8 cellular contexts compared by ENCODE assay signal in the genomic region with DNA sequence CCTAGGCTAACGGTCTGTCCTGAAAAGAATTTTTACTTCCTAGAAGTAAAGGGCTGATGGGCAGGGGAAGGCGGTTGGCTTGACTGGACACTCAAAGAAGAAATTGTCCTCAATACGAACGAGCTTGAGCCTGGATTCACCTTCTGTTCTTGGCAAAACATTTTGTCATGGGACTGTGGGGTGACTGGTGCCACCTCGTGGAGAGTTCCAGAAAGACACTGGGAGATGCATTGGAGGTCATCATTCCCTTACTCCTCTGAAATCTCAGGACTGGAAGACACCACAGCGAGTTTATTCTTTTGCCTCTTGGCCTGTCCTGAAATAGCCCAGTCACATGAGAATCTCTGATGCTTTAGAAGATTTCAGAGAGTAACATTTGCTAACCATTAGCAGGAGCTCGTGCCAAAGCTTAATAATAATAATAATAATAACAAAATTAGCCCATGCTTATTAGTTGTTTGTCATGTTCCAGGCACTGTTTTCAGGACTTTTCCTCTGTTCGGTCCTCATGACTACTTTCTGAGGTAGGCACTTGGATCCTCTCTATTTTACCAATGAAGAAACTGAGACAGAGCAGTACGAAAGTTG. TPM values are rescaled to one million over a fixed set of nuclear protein-coding genes. Genes with fewer than 3 reads are reported as not detected.
A peak's percentile ranks its signal among the peaks of the same experiment; 100 is the strongest.
DNase-seq lines count a peak whose midpoint lies in the region; ATAC-seq and TF ChIP-seq lines count a peak whose summit lies in the region.

No MANE protein-coding gene starts in this region.

- no peaks in the 10 kb centered on the region for H3K36me3 ChIP-seq in osteoblast (ENCODE audit: insufficient read depth, low read length)

- H3K4me1 ChIP-seq in foreskin keratinocyte (no peaks in the 10 kb centered on the region), osteoblast (ENCODE audit: insufficient read depth, low read length) (no peaks in the 10 kb centered on the region)

- ATAC-seq in HG03439 (IDR thresholded peaks at IDR 0.05; ENCODE audit: unreplicated experiment) = peak; percentile 77
- ATAC-seq in foreskin keratinocyte = peak; percentile 89

- H3K4me3 ChIP-seq in osteoblast (ENCODE audit: insufficient read depth, low read length) = peak overlapping the region; percentile 45

- peak overlapping the region; percentile 73 for H3K4me2 ChIP-seq in osteoblast (ENCODE audit: insufficient read depth, low read length)

- H4K20me1 ChIP-seq in osteoblast (ENCODE audit: insufficient read depth, low read length) = no peaks in the 10 kb centered on the region

- DNase-seq in COR-L47 (lab: John Stamatoyannopoulos, UW) (peak; percentile 44), GM19240 (ENCODE audit: insufficient read length, low spot score) (peak; percentile 33), NCI-H774 (lab: John Stamatoyannopoulos, UW) (peak; percentile 28), activated T-cell treated with anti-CD3 and anti-CD28 coated beads for 4 hours (peak; percentile 10), foreskin keratinocyte (peak in 1 of 2 donors; percentile 51), osteoblast (ENCODE audit: insufficient read length, low spot score, missing footprints) (peak; percentile 73), NCI-H187 treated with DMSO at 0.1 percent for 48 hours (lab: John Stamatoyannopoulos, UW) (no peak)

- no peaks in the 10 kb centered on the region for H3K9me3 ChIP-seq in osteoblast (ENCODE audit: low read depth, low read length)

- no peaks in the 10 kb centered on the region for H3K27me3 ChIP-seq in foreskin keratinocyte
- no peaks in the 10 kb centered on the region for H3K27me3 ChIP-seq in osteoblast (ENCODE audit: insufficient read depth, low read length)

- no peaks in the 10 kb centered on the region for H3K79me2 ChIP-seq in osteoblast (ENCODE audit: insufficient read depth, low read length)

- H3K27ac ChIP-seq in foreskin keratinocyte (no peak overlapping the region), osteoblast (ENCODE audit: low read depth, low read length) (no peak overlapping the region)

- peak; percentile 79 for TF ChIP-seq CTCF in foreskin keratinocyte (conservative IDR thresholded peaks at IDR 0.05)
- TF ChIP-seq CTCF in osteoblast (IDR thresholded peaks at IDR 0.05; ENCODE audit: extremely low read depth, low read depth, low read length) = peak; percentile 90

- H2AFZ ChIP-seq in osteoblast (ENCODE audit: low read length) = peak overlapping the region; percentile 66

RNA-seq across cellular contexts. Expression of a gene that starts 44.5 kb away (rescaled TPM):
- total RNA-seq in foreskin keratinocyte (2.9 and 3.4 TPM in 2 replicates), osteoblast (1.4 and 2.7 TPM in 2 replicates)
- polyA plus RNA-seq in foreskin keratinocyte = 1.4 and 1.7 TPM in 2 replicates
